8 cellular contexts compared by ENCODE assay signal in genomic region chr22:46367707-46368191, GRCh38. TPM values are rescaled to one million over a fixed set of nuclear protein-coding genes. Genes with fewer than 3 reads are reported as not detected.
DNase-seq lines count a peak whose midpoint lies in the region; ATAC-seq and TF ChIP-seq lines count a peak whose summit lies in the region.

No MANE protein-coding gene starts in this region.

- no peaks in the 10 kb centered on the region for H3K36me3 Mint-ChIP-seq in activated T-helper 1 cell treated with anti-CD3 and anti-CD28 coated beads, Interleukin-12 subunit alpha, Interleukin-12 subunit beta, Interleukin-2, Interleukin-4 antibody, amounts not matched to agents 30 ng/mL and 10 ng/mL and 1 ng/mL, durations not matched to agents 14 hours and 24 hours and 36 hours (ENCODE audit: low read depth)
- H3K36me3 Mint-ChIP-seq in progenitor cell of endocrine pancreas (ENCODE audit: insufficient read depth) = peaks cover under 1% of the 10 kb centered on the region

- H3K4me3 ChIP-seq in BLaER1 = no peak overlapping the region
- no peak overlapping the region for H3K4me3 ChIP-seq in HFF-Myc (replicated peaks; ENCODE audit: low read depth, low read length)
- H3K4me3 ChIP-seq in Panc1 (ENCODE audit: low read depth in 2 of 2, low read length in 2 of 2) = no peak overlapping the region
- H3K4me3 ChIP-seq in fibroblast of the aortic adventitia (ENCODE audit: low read depth, low read length) = no peak overlapping the region

- H3K9ac ChIP-seq in BLaER1 = no peak overlapping the region

- H3K9me3 ChIP-seq in BLaER1 (no peaks in the 10 kb centered on the region), Panc1 (ENCODE audit: control insufficient read depth, insufficient read depth, low read depth, low read length) (no peaks in the 10 kb centered on the region)

- POLR2A ChIA-PET in Panc1 (lab: Charles Lee) = no interaction called here

- no peaks in the 10 kb centered on the region for H3K4me1 Mint-ChIP-seq in activated T-helper 1 cell treated with anti-CD3 and anti-CD28 coated beads, Interleukin-12 subunit alpha, Interleukin-12 subunit beta, Interleukin-2, Interleukin-4 antibody, amounts not matched to agents 30 ng/mL and 10 ng/mL and 1 ng/mL, durations not matched to agents 14 hours and 24 hours and 36 hours (ENCODE audit: low read depth)
- peaks cover 11% of the 10 kb centered on the region for H3K4me1 Mint-ChIP-seq in progenitor cell of endocrine pancreas (ENCODE audit: low read depth)

- no peak overlapping the region for H3K4me3 Mint-ChIP-seq in activated T-helper 1 cell treated with anti-CD3 and anti-CD28 coated beads, Interleukin-12 subunit alpha, Interleukin-12 subunit beta, Interleukin-2, Interleukin-4 antibody, amounts not matched to agents 30 ng/mL and 10 ng/mL and 1 ng/mL, durations not matched to agents 14 hours and 24 hours and 36 hours
- H3K4me3 Mint-ChIP-seq in progenitor cell of endocrine pancreas (ENCODE audit: low read depth) = no peak overlapping the region

- TF ChIP-seq CTCF in HFF-Myc (IDR thresholded peaks at IDR 0.05; ENCODE audit: low read depth, low read length, missing control alignments) (peak; percentile 91), Panc1 (IDR thresholded peaks at IDR 0.05) (peak; percentile 92), fibroblast of the aortic adventitia (IDR thresholded peaks at IDR 0.05; ENCODE audit: insufficient read depth, low read length) (peak; percentile 90), progenitor cell of endocrine pancreas (IDR thresholded peaks at IDR 0.05; ENCODE audit: unreplicated experiment) (peak; percentile 80)

- peaks cover 6% of the 10 kb centered on the region for H3K27me3 Mint-ChIP-seq in activated T-helper 1 cell treated with anti-CD3 and anti-CD28 coated beads, Interleukin-12 subunit alpha, Interleukin-12 subunit beta, Interleukin-2, Interleukin-4 antibody, amounts not matched to agents 30 ng/mL and 10 ng/mL and 1 ng/mL, durations not matched to agents 14 hours and 24 hours and 36 hours (ENCODE audit: insufficient read depth)
- H3K27me3 Mint-ChIP-seq in progenitor cell of endocrine pancreas = no peaks in the 10 kb centered on the region

- in situ Hi-C loops in Panc1 (cut with HindIII; ENCODE audit: low pct_unique_long_range_greater_than_20kb, low sequenced_read_pairs) = no loop called here

- no peaks in the 10 kb centered on the region for H3K36me3 ChIP-seq in BLaER1
- H3K36me3 ChIP-seq in Panc1 (ENCODE audit: control insufficient read depth, insufficient read depth, low read length) = no peaks in the 10 kb centered on the region

- H3K27me3 ChIP-seq in BLaER1 = peaks cover 49% of the 10 kb centered on the region
- H3K27me3 ChIP-seq in Panc1 (ENCODE audit: control insufficient read depth, insufficient read depth, low read length) = no peaks in the 10 kb centered on the region

- CTCF ChIA-PET in Panc1 (lab: Charles Lee) = interaction anchor here (0.5 to 1.5 kb wide), 14 partner anchors 9 to 320 kb away, joined by 3 to 15 read pairs (median 3); partner anchors contain the start of gene CELSR1

- DNase-seq in HFF-Myc (ENCODE audit: extremely low read depth, low read depth) (no peak), Panc1 (ENCODE audit: low read depth, low spot score) (peak; percentile 46), fibroblast of the aortic adventitia (ENCODE audit: low read depth) (peak; percentile 45), progenitor cell of endocrine pancreas (ENCODE audit: low spot score, unreplicated experiment) (peak; percentile 53), GOT3 (lab: John Stamatoyannopoulos, UW) (no peak)
- DNase-seq in activated T-helper 1 cell treated with anti-CD3 and anti-CD28 coated beads, Interleukin-12 subunit alpha, Interleukin-12 subunit beta, Interleukin-2, Interleukin-4 antibody, amounts not matched to agents 30 ng/mL and 10 ng/mL and 1 ng/mL, durations not matched to agents 14 hours and 24 hours and 36 hours (ENCODE audit: low spot score) = peak; percentile 53

- H4K20me1 ChIP-seq in BLaER1 = peaks cover 67% of the 10 kb centered on the region

- H3K4me1 ChIP-seq in BLaER1 = peaks cover 53% of the 10 kb centered on the region
- H3K4me1 ChIP-seq in Panc1 (ENCODE audit: control insufficient read depth, insufficient read depth, low read length) = no peaks in the 10 kb centered on the region

- no TSS peak for BruUV-seq in Panc1 (replicated peaks; lab: Mats Ljungman, UMichigan)

- peak overlapping the region; percentile 73 for H3K4me2 ChIP-seq in BLaER1

- H3K9me3 Mint-ChIP-seq in activated T-helper 1 cell treated with anti-CD3 and anti-CD28 coated beads, Interleukin-12 subunit alpha, Interleukin-12 subunit beta, Interleukin-2, Interleukin-4 antibody, amounts not matched to agents 30 ng/mL and 10 ng/mL and 1 ng/mL, durations not matched to agents 14 hours and 24 hours and 36 hours = no peaks in the 10 kb centered on the region
- no peaks in the 10 kb centered on the region for H3K9me3 Mint-ChIP-seq in progenitor cell of endocrine pancreas (ENCODE audit: low read depth)

- intact Hi-C loops in Panc1 (cut with micrococcal nuclease; ENCODE audit: unreplicated experiment) = loop anchor here (2.0 kb wide), 1 partner anchor 175 kb away; no protein-coding TSS in a partner anchor
- intact Hi-C loops in activated T-helper 1 cell treated with anti-CD3 and anti-CD28 coated beads, Interleukin-12 subunit alpha, Interleukin-12 subunit beta, Interleukin-2, Interleukin-4 antibody, amounts not matched to agents 30 ng/mL and 10 ng/mL and 1 ng/mL, durations not matched to agents 14 hours and 24 hours and 36 hours (cut with micrococcal nuclease) = loop anchor here (1.0 kb wide), 1 partner anchor 175 kb away; no protein-coding TSS in a partner anchor

- H3K27ac ChIP-seq in BLaER1 (no peak overlapping the region), Panc1 (ENCODE audit: low read length) (no peak overlapping the region)

- H3K27ac Mint-ChIP-seq in activated T-helper 1 cell treated with anti-CD3 and anti-CD28 coated beads, Interleukin-12 subunit alpha, Interleukin-12 subunit beta, Interleukin-2, Interleukin-4 antibody, amounts not matched to agents 30 ng/mL and 10 ng/mL and 1 ng/mL, durations not matched to agents 14 hours and 24 hours and 36 hours = no peak overlapping the region
- peak overlapping the region; percentile 51 for H3K27ac Mint-ChIP-seq in progenitor cell of endocrine pancreas

- ATAC-seq in Panc1 (peak; percentile 91), HG02588 (IDR thresholded peaks at IDR 0.05; ENCODE audit: unreplicated experiment) (no peak)

RNA-seq across cellular contexts. Expression of gene TRMU, which starts 32.2 kb away (rescaled TPM):
- total RNA-seq in Panc1 (2021; ENCODE audit: unreplicated experiment) (48.8 TPM), fibroblast of the aortic adventitia (ENCODE audit: low replicate concordance) (15.8 and 23.1 TPM in 2 replicates), progenitor cell of endocrine pancreas (71.8 and 72.5 TPM in 2 replicates)
- 32.8 TPM for polyA plus RNA-seq in Panc1 (2012; ENCODE audit: insufficient read length)
- total RNA-seq in activated T-helper 1 cell treated with anti-CD3 and anti-CD28 coated beads, Interleukin-12 subunit alpha, Interleukin-12 subunit beta, Interleukin-2, Interleukin-4 antibody, amounts not matched to agents 30 ng/mL and 10 ng/mL and 1 ng/mL, durations not matched to agents 14 hours and 24 hours and 36 hours = 81.0 and 85.5 TPM in 2 replicates

Comparison
In these comparisons a context has a peak if more than half of its experiments do, and no peak if none do; other contexts are left out.
1. DNase-seq: peak in Panc1 (single experiment), activated T-helper 1 cell treated with anti-CD3 and anti-CD28 coated beads, Interleukin-12 subunit alpha, Interleukin-12 subunit beta, Interleukin-2, Interleukin-4 antibody, amounts not matched to agents 30 ng/mL and 10 ng/mL and 1 ng/mL, durations not matched to agents 14 hours and 24 hours and 36 hours (single experiment), fibroblast of the aortic adventitia (single experiment) and progenitor cell of endocrine pancreas (single experiment); none in HFF-Myc (single experiment) and GOT3 (single experiment).
2. Peak in every context shown above with its lines, with median percentiles within 50 percentile points of each other: CTCF ChIP-seq.